8 cellular contexts compared by ENCODE assay signal in the genomic region with DNA sequence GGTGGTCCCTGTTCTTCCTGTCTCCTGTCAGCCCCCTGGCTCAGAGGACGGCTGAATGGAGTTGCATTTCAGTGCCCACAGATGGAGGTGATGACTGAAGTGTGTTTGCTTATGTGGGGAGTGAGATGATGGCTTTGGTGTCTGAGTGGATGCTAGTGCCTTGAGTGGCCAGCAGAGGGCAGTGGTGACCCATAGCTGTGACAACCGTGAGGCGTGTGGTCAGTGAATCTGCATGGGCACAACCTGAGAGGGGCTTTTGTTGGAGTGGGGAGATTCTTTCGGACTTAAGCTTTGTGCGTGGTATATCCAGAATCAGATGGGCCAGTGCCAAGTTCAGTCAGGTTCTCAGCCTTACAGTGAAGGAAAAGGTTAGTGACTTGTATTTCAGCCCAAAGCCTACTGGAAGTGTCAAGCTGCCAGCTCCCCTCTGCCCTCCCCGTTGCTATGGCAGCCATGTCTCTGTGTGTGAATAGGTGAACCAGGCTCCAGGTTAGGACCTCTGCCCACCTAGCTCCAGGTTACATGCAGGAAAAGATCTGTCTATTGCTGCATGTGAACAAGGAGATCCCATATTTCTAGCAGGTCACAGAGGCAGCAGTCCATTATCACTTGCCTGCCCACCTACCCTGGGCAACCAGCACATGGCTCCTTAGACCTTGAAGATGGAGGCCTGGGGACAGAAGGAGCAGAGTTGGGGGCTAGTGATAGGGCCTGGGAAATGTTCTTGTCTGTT. TPM values are rescaled to one million over a fixed set of nuclear protein-coding genes. Genes with fewer than 3 reads are reported as not detected.
DNase-seq lines count a peak whose midpoint lies in the region; ATAC-seq, FAIRE-seq and TF ChIP-seq lines count a peak whose summit lies in the region.

No MANE protein-coding gene starts in this region.

- CTCF ChIA-PET in A549 (lab: Yijun Ruan, JAX) = interaction anchor here (0.6 to 16.1 kb wide), 46 partner anchors 11 to 335 kb away, joined by 3 to 267 read pairs (median 6); a partner anchor contains a TSS

- TF ChIP-seq POLR2A in A549 (IDR thresholded peaks at IDR 0.05; ENCODE audit: low read length) (no peak), GM18505 (IDR thresholded peaks at IDR 0.05; ENCODE audit: borderline replicate concordance, extremely low read depth, insufficient read depth, insufficient read length) (peak; percentile 45), Raji (IDR thresholded peaks at IDR 0.05; ENCODE audit: insufficient read depth, low read depth, low read length) (0 out of 2 replicates have a peak, but pooled peaks have one; percentile 15)

- POLR2A ChIA-PET in A549 (lab: Yijun Ruan, JAX) = no interaction called here

- 4% methylated on average over 6 of the region's 6 CpGs for WGBS in A549 (ENCODE audit: missing lambda C conversion rate)

- peak; percentile 95 for TF ChIP-seq CTCF in A549 (IDR thresholded peaks at IDR 0.05)

- H3K4me3 ChIP-seq in A549 (no peak overlapping the region), MG63 (no peak overlapping the region)

- ATAC-seq in A549 = peak; percentile 70 to 80
- no peak for ATAC-seq in GM18505 (IDR thresholded peaks at IDR 0.05; ENCODE audit: unreplicated experiment)
- ATAC-seq in GM19328 (IDR thresholded peaks at IDR 0.05; ENCODE audit: unreplicated experiment) = no peak

- TF ChIP-seq EP300 in A549 (IDR thresholded peaks at IDR 0.05) = no peak

- H3K27ac ChIP-seq in A549 = peak overlapping the region in 1 of 2 experiments; percentile 51; a peak in 3 of 6 replicates

- H3K36me3 ChIP-seq in MG63 = peaks cover 19% of the 10 kb centered on the region

- H3K4me1 ChIP-seq in A549 = peaks cover 38% of the 10 kb centered on the region

- H3K27me3 ChIP-seq in MG63 = no peaks in the 10 kb centered on the region

- FAIRE-seq in A549 (lab: Jason Lieb, UNC) (no peak), frontal cortex (lab: Jason Lieb, UNC) (no peak)

- H3K9me3 ChIP-seq in A549 (no peaks in the 10 kb centered on the region), MG63 (no peaks in the 10 kb centered on the region)

- no peak overlapping the region for H3K4me2 ChIP-seq in A549

- peak; percentile 94 to 95 for TF ChIP-seq RAD21 in A549 (conservative IDR thresholded peaks at IDR 0.05 in 1 of 2, IDR thresholded peaks at IDR 0.05 in 1 of 2)

- DNase-seq in A549 (ENCODE audit: low read depth in 1 of 2, low spot score in 1 of 2) (peak; percentile 77 to 79), MG63 (peak; percentile 64), frontal cortex (ENCODE audit: low spot score in 2 of 2) (peak; percentile 72 to 75), occipital lobe (lab: John Stamatoyannopoulos, UW) (peak; percentile 36)
- DNase-seq in activated effector memory CD4-positive, alpha-beta T cell treated with anti-CD3 and anti-CD28 coated beads, Interleukin-2, amount 50 U/mL, for 16 hours = peak; percentile 85

TF ChIP-seq in A549, 52 proteins besides CTCF, POLR2A, EP300 and RAD21:
- TF ChIP-seq FOXS1 (CRISPR knock-in tag; IDR thresholded peaks at IDR 0.05) (no peak), JUNB (IDR thresholded peaks at IDR 0.05) (no peak), SMC3 (IDR thresholded peaks at IDR 0.05) (peak; percentile 91), POLR2AphosphoS2 (conservative IDR thresholded peaks at IDR 0.05; ENCODE audit: low read length) (peak; percentile 78; the same call in 1 of the 2 replicates), ZSCAN20 (CRISPR knock-in tag; IDR thresholded peaks at IDR 0.05) (no peak)

RNA-seq across cellular contexts. Expression of a gene that starts 14.7 kb away (rescaled TPM):
- polyA plus RNA-seq in A549 (2011; rRNA removed) (16.7 and 18.1 TPM in 2 replicates), A549 (2017; fragmentation: RNase III; extraction: RNeasy Plus Mini Kit Qiagen cat#74134 plus additional on column Dnase treatment) (22.5 to 32.5 TPM (median 26.1 TPM) in 3 replicates)
- polyA plus RNA-seq in A549 (2012; cell fraction: cytosol; rRNA removed) = 19.5 and 34.4 TPM in 2 replicates
- 24.3 and 27.2 TPM in 2 replicates for polyA plus RNA-seq in A549 (2012; cell fraction: nucleus; rRNA removed)
- 6.9 and 12.0 TPM in 2 replicates for polyA minus RNA-seq in A549 (2011; rRNA and poly(A)+ RNA removed)
- 133 and 193 TPM in 2 replicates for total RNA-seq in MG63 (2014; rRNA removed; shearing (Covaris generic); ENCODE audit: low replicate concordance)
- total RNA-seq in frontal cortex (38.7 TPM), occipital lobe (37.1 TPM)

Comparison
In these comparisons a context has a peak if more than half of its experiments do, and no peak if none do; other contexts are left out.
1. ATAC-seq: peak in A549 (2 of 2); none in GM18505 (single experiment) and GM19328 (single experiment).
2. Peak in every context shown above with its lines, with median percentiles within 50 percentile points of each other: DNase-seq.